In the genomic region with DNA sequence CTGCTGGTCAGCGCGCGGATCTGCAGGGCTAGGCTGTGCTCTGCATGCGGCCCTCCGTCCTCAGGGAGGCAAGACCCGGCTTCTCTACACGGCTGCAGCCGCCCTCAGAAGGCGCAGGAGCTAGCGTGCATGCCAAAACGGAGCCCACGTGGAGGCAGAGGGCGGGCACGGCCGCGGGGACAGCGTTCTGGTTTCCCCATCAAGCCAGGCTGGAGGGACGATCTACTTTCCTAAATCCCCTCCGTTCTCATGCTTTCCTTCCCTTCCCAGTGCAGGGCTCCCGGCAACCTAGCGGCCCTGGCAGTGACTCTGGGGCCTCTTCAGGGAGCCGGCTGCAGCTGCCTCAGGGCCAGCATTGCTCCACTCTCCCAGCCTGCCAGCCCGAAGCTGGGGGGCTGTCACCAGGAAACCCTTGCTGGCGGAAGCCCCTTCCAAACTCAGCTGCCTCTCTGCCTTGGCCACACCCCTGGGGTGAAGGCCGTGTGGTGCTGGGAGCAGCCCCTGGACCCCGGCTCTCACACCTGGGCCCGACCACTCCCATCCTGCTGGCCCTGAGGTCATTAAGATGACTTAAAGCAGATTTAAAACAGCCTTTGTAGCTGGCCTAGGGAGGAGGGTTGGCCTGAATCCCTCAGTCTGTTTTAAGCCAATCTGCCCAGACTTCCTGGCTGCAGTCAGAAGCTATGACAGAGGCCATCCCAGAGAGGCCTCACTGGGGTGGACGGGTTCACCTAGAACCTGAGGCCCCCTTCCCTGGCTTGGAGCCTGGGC, we compare ENCODE assay signal across 13 cellular contexts. TPM values are rescaled to one million over a fixed set of nuclear protein-coding genes. Genes with fewer than 3 reads are reported as not detected.
DNase-seq lines count a peak whose midpoint lies in the region; ATAC-seq and TF ChIP-seq lines count a peak whose summit lies in the region.
"Had no signal": no experiment of that assay in that cellular context is flagged by ENCODE, and none has a peak within 500 bp of the region (broad histone marks: within the 10 kb centered on the region; RNA-seq: fewer than 3 reads in every experiment).

No MANE protein-coding gene starts in this region.

- H3K27me3 ChIP-seq in breast epithelium: no peaks in the 10 kb centered on the region
- H3K27me3 ChIP-seq in mammary epithelial cell (ENCODE audit: insufficient read depth, low read length): no peaks in the 10 kb centered on the region
- H3K27me3 ChIP-seq in aorta (ENCODE audit: control insufficient read depth in 1 of 2, insufficient read depth in 2 of 2, low read length in 1 of 2): no peaks in the 10 kb centered on the region
- H3K27me3 ChIP-seq: testis had no signal

- H3K9ac ChIP-seq in mammary epithelial cell (ENCODE audit: insufficient read depth, low read length): no peak overlapping the region

- no TSS peak for BruUV-seq in mammary epithelial cell (replicated peaks; lab: Mats Ljungman, UMichigan)

- in situ Hi-C loops in mammary epithelial cell (cut with MboI; ENCODE audit: low sequenced_read_pairs in 2 of 2): no loop called here

- WGBS in mammary epithelial cell (ENCODE audit: low coverage, missing lambda C conversion rate): 34% methylated on average over 25 of the region's 28 CpGs
- 92% methylated on average over 27 to 28 of the region's 28 CpGs for WGBS in mesodermal cell (ENCODE audit: insufficient coverage in 2 of 2), 2 experiments
- 66 to 68% methylated on average over 27 to 28 of the region's 28 CpGs for WGBS in aorta, 2 donors

- TF ChIP-seq POLR2A in breast epithelium (IDR thresholded peaks at IDR 0.05): no peak

- no peaks in the 10 kb centered on the region for H3K4me1 ChIP-seq in breast epithelium
- H3K4me1 ChIP-seq in mammary epithelial cell (ENCODE audit: insufficient read depth, low read length): no peaks in the 10 kb centered on the region
- H3K4me1 ChIP-seq in mesodermal cell (ENCODE audit: control insufficient read depth, insufficient read depth, low read length, poor library complexity, severe bottlenecking): no peaks in the 10 kb centered on the region
- no peaks in the 10 kb centered on the region for H3K4me1 ChIP-seq in aorta (ENCODE audit: control insufficient read depth in 1 of 2, insufficient read depth in 2 of 2, low read length in 2 of 2)

- no peaks in the 10 kb centered on the region for H3K9me3 ChIP-seq in breast epithelium
- no peaks in the 10 kb centered on the region for H3K9me3 ChIP-seq in mammary epithelial cell (replicated peaks; ENCODE audit: insufficient read depth, low read length)
- no peaks in the 10 kb centered on the region for H3K9me3 ChIP-seq in mesodermal cell (ENCODE audit: control insufficient read depth, low read length)
- H3K9me3 ChIP-seq in aorta (ENCODE audit: control insufficient read depth, low read length): no peaks in the 10 kb centered on the region
- H3K9me3 ChIP-seq: testis had no signal

- TF ChIP-seq CTCF in breast epithelium (IDR thresholded peaks at IDR 0.05) (no peak), mammary epithelial cell (conservative IDR thresholded peaks at IDR 0.05 in 1 of 2, IDR thresholded peaks at IDR 0.05 in 1 of 2; ENCODE audit: extremely low read depth in 1 of 2, insufficient read depth in 1 of 2, low read depth in 1 of 2, low read length in 2 of 2) (no peak)

- dilution Hi-C loops in mammary epithelial cell (cut with HindIII; ENCODE audit: low sequenced_read_pairs): no loop called here

- H3K4me3 ChIP-seq in breast epithelium: peak overlapping the region in 2 of 3 donors; percentile 15 to 26
- no peak overlapping the region for H3K4me3 ChIP-seq in mammary epithelial cell (replicated peaks in 1 of 3; ENCODE audit: insufficient read depth in 1 of 3, low read depth in 2 of 3, low read length in 3 of 3)
- no peak overlapping the region for H3K4me3 ChIP-seq in mesodermal cell (ENCODE audit: extremely low read depth, insufficient read depth, low read length, poor library complexity, severe bottlenecking)
- H3K4me3 ChIP-seq in aorta (ENCODE audit: low read length in 2 of 2): no peak overlapping the region
- H3K4me3 ChIP-seq: testis had no signal

- DNase-seq in breast epithelium (ENCODE audit: low spot score in 2 of 2): no peak
- no peak for DNase-seq in mammary epithelial cell
- no peak for DNase-seq in aorta
- no peak for DNase-seq in activated CD4-positive, alpha-beta T cell treated with anti-CD3 and anti-CD28 coated beads, Interleukin-2, amount 50 U/mL, for 48 hours
- no peak for DNase-seq in SHP77 treated with DMSO at 0.1 percent for 48 hours (lab: John Stamatoyannopoulos, UW)
- no peak for DNase-seq in NCI-H1436 treated with DMSO at 0.1 percent for 48 hours (lab: John Stamatoyannopoulos, UW)
- DNase-seq: ACHN; activated CD8-positive, alpha-beta memory T cell treated with anti-CD3 and anti-CD28 coated beads, Interleukin-2, amount 10 ng/mL, durations not matched to agents 7 days and 5 days; Karpas-422; NCI-H2029 treated with DMSO at 0.1 percent for 48 hours; testis had no signal

- no peak overlapping the region for H2AFZ ChIP-seq in mammary epithelial cell (ENCODE audit: low read depth, low read length)

- intact Hi-C loops in breast epithelium (cut with DNase I; ENCODE audit: low total_unique reads): no loop called here
- intact Hi-C loops in mammary epithelial cell (cut with micrococcal nuclease): no loop called here
- intact Hi-C loops in aorta (cut with DNase I): no loop called here

- CTCF ChIA-PET in mammary epithelial cell (lab: Charles Lee; ENCODE audit: low non-redundant PET): no interaction called here

- no peak overlapping the region for H3K4me2 ChIP-seq in mammary epithelial cell (ENCODE audit: insufficient read depth, low read depth, low read length)

- H3K36me3 ChIP-seq in breast epithelium: peaks cover 6% of the 10 kb centered on the region
- peaks cover 6% of the 10 kb centered on the region for H3K36me3 ChIP-seq in mammary epithelial cell (ENCODE audit: insufficient read depth, low read length)
- H3K36me3 ChIP-seq in mesodermal cell (ENCODE audit: control insufficient read depth, insufficient read depth, low read length): peaks cover 52% of the 10 kb centered on the region
- peaks cover 0 to 5% of the 10 kb centered on the region in 2 donors for H3K36me3 ChIP-seq in aorta (ENCODE audit: control insufficient read depth in 1 of 2, insufficient read depth in 2 of 2, low read length in 1 of 2)

- ATAC-seq in esophagus mucosa (peak; percentile 22), aorta (ENCODE audit: low FRiP score) (peak; percentile 61)
- ATAC-seq: activated CD8-positive, alpha-beta memory T cell treated with anti-CD3 and anti-CD28 coated beads, Interleukin-2, amount 10 ng/mL, durations not matched to agents 7 days and 5 days had no signal

- H3K27ac ChIP-seq in breast epithelium (peak overlapping the region in 1 of 2 donors; percentile 63), mammary epithelial cell (ENCODE audit: insufficient read depth, low read depth, low read length) (no peak overlapping the region), mesodermal cell (ENCODE audit: low read depth, low read length, severe bottlenecking) (peak overlapping the region; percentile 5), aorta (ENCODE audit: low read depth in 1 of 2, low read length in 2 of 2) (no peak overlapping the region)

- no peaks in the 10 kb centered on the region for H4K20me1 ChIP-seq in mammary epithelial cell (ENCODE audit: insufficient read depth, low read length)

- H3K79me2 ChIP-seq in mammary epithelial cell (ENCODE audit: insufficient read depth, low read length): no peaks in the 10 kb centered on the region

RNA-seq across cellular contexts. Expression of gene GOLGA3, which starts 9.2 kb away (rescaled TPM):
- 10 to 100 TPM; 51.7 to 76.7 (median 58.5) TPM for total RNA-seq in breast epithelium
- 10 to 100 TPM; 75.5 to 83.5 TPM for total RNA-seq in mammary epithelial cell
- polyA plus RNA-seq in mammary epithelial cell: 17.1 TPM
- polyA minus RNA-seq in mammary epithelial cell: 36.1 TPM
- total RNA-seq in esophagus mucosa: 31.2 TPM
- 33.8 TPM for polyA plus RNA-seq in mesodermal cell (2013, experiment 1 of 2)
- 27.1 TPM for polyA plus RNA-seq in mesodermal cell (2013, experiment 2 of 2)
- 10 to 100 TPM; 83.1 to 91.2 TPM for total RNA-seq in aorta
- 10 to 100 TPM; 17.9 to 21.8 TPM for polyA plus RNA-seq in aorta

RNA-seq across cellular contexts. Expression of gene CHFR, which starts 49.5 kb away (rescaled TPM):
- 10 to 100 TPM; 22.4 to 36.1 (median 26.5) TPM for total RNA-seq in breast epithelium
- total RNA-seq in mammary epithelial cell: 10 to 100 TPM; 46.2 to 47.5 TPM
- polyA plus RNA-seq in mammary epithelial cell: 25.1 TPM
- polyA minus RNA-seq in mammary epithelial cell: 174 TPM
- total RNA-seq in esophagus mucosa: 30.6 TPM
- polyA plus RNA-seq in mesodermal cell (2013, experiment 1 of 2): 40.5 TPM
- 31.0 TPM for polyA plus RNA-seq in mesodermal cell (2013, experiment 2 of 2)
- total RNA-seq in aorta: 10 to 100 TPM; 53.4 to 58.7 TPM
- polyA plus RNA-seq in aorta: 10 to 100 TPM in 1 of 2 donors, 1 to 10 TPM in 1; 9.1 to 36.5 TPM

Comparison
In these comparisons a context has a peak if more than half of its experiments do, and no peak if none do; other contexts are left out.
1. H3K4me3 ChIP-seq: peak in breast epithelium (2 of 3); none in mammary epithelial cell (0 of 3), mesodermal cell (single experiment) and aorta (0 of 2).